11 cellular contexts compared by ENCODE assay signal in the genomic region with DNA sequence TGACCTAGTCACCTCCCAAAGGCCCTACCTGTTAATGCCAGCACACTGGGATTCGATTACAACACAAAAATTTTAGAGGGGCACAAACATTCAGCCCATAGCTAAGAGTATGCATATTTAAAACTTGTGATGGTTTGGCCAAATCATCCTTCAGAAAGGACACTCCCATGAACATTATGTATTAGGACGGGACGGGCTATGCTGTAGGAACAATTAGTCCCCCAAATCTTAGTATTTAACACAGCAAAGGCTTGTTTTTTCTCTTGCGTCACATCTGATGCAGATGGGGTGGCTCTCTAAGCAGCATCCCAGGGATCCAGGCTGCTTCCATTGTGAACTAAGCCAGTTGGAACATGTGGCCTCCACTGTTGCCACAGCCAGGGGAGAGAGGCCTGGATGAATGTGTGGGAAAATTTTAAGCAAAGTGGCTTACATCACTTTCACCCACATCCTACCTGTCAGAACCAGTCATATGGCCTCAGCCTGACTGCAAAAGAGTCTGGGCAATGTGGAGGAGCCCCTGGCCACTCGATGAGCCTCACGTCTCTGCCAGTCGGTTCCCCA.
"Had no signal": no experiment of that assay in that cellular context is flagged by ENCODE, and none has a peak within 500 bp of the region (broad histone marks: within the 10 kb centered on the region; RNA-seq: fewer than 3 reads in every experiment).

No MANE protein-coding gene starts in this region.

- H3K36me3 ChIP-seq: upper lobe of left lung had no signal

- H3K9me3 ChIP-seq: upper lobe of left lung had no signal

- H3K4me1 Mint-ChIP-seq: activated naive CD4-positive, alpha-beta T cell treated with anti-CD3 and anti-CD28 coated beads, Interleukin-2, amount 10 ng/mL, durations not matched to agents 7 days and 5 days had no signal

- DNase-seq: activated CD4-positive, alpha-beta T cell treated with anti-CD3 and anti-CD28 coated beads, Interleukin-2, amount 50 U/mL, for 1 hour; activated CD4-positive, CD25-positive, alpha-beta regulatory T cell; activated naive CD4-positive, alpha-beta T cell treated with anti-CD3 and anti-CD28 coated beads, Interleukin-2, amount 10 ng/mL, durations not matched to agents 7 days and 5 days; mesenchymal stem cell; nephron progenitor cell; stimulated activated CD4-positive, alpha-beta T cell treated with anti-CD3 and anti-CD28 coated beads, Interleukin-4, amount 100 ng/mL, for 4 hours; upper lobe of left lung had no signal

- H3K4me3 ChIP-seq: upper lobe of left lung had no signal

- H3K27ac ChIP-seq: upper lobe of left lung had no signal

- H3K27me3 ChIP-seq: upper lobe of left lung had no signal

- H3K27ac Mint-ChIP-seq: activated naive CD4-positive, alpha-beta T cell treated with anti-CD3 and anti-CD28 coated beads, Interleukin-2, amount 10 ng/mL, durations not matched to agents 7 days and 5 days; activated T-helper 2 cell treated with anti-CD3 and anti-CD28 coated beads, Interferon-gamma antibody, Interleukin-2, Interleukin-4, amounts not matched to agents 10 μg/mL and 5 μg/mL and 100 μg/mL, durations not matched to agents 14 hours and 24 hours and 36 hours; nephron progenitor cell; T-helper 1 cell treated with Interleukin-12 subunit alpha and Interleukin-12 subunit beta and Interleukin-4 antibody, amounts not matched to agents 30 μg/mL and 1 μg/mL, for 36 hours had no signal

- ATAC-seq: Right ventricle myocardium inferior, SK-N-SH treated with all-trans-retinoic acid at 6 μM for 48 hours had no signal

- H3K9me3 Mint-ChIP-seq: activated naive CD4-positive, alpha-beta T cell treated with anti-CD3 and anti-CD28 coated beads, Interleukin-2, amount 10 ng/mL, durations not matched to agents 7 days and 5 days; activated T-helper 2 cell treated with anti-CD3 and anti-CD28 coated beads, Interferon-gamma antibody, Interleukin-2, Interleukin-4, amounts not matched to agents 10 μg/mL and 5 μg/mL and 100 μg/mL, durations not matched to agents 14 hours and 24 hours and 36 hours; T-helper 1 cell treated with Interleukin-12 subunit alpha and Interleukin-12 subunit beta and Interleukin-4 antibody, amounts not matched to agents 30 μg/mL and 1 μg/mL, for 36 hours had no signal

- H3K4me3 Mint-ChIP-seq: activated naive CD4-positive, alpha-beta T cell treated with anti-CD3 and anti-CD28 coated beads, Interleukin-2, amount 10 ng/mL, durations not matched to agents 7 days and 5 days; nephron progenitor cell; T-helper 1 cell treated with Interleukin-12 subunit alpha and Interleukin-12 subunit beta and Interleukin-4 antibody, amounts not matched to agents 30 μg/mL and 1 μg/mL, for 36 hours had no signal

- H3K36me3 Mint-ChIP-seq: activated naive CD4-positive, alpha-beta T cell treated with anti-CD3 and anti-CD28 coated beads, Interleukin-2, amount 10 ng/mL, durations not matched to agents 7 days and 5 days had no signal
